21 cellular contexts compared by ENCODE assay signal in the genomic region with DNA sequence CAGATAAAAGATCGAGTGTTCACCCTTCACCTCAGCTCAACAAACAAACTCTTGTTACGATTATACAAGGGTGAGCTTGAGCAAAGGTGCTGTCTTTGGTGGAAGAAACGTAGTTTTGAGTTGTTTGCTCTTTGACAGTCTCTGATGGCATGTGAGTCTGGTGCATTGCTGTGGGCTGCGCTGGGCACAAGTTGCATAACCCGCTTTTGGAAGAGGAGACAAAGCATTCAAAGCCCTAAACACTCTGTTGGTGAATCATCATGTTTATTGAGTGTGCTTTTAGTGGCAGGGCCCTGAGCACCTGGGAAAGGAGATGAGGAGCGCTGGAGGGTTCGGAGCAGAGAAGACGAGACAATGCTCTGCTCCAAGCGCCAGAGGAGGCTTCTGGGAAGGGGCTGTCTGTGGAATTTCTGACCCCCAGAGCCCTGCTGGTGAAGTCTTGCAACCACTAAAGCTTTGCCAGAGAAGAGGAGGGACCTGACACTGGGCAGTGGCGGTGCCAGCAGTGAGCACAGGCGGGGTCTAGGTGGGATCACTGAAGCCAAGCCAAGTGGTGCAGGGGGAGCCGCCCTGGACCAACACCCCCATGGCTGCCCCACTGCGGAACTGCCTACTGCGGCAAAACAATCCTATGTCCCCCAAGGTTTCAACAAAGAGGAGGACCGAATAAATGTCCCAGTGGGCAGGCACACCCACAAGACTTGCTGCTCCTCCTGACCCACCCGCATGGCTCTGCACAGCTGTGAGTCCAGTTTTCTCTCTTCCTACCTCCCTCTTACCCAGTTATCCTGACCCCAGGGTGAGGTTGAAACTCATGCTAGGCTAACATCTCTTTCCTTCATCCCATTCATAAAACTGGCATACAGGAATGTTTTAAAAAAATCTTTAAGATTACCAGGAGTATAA.
DNase-seq lines count a peak whose midpoint lies in the region; ATAC-seq, FAIRE-seq and TF ChIP-seq lines count a peak whose summit lies in the region.
"Had no signal": no experiment of that assay in that cellular context is flagged by ENCODE, and none has a peak within 500 bp of the region (broad histone marks: within the 10 kb centered on the region; RNA-seq: fewer than 3 reads in every experiment).

No MANE protein-coding gene starts in this region.

- H3K27ac Mint-ChIP-seq in WTC11 (no peak overlapping the region; the same call in 1 of the 2 replicates), chondrocyte (ENCODE audit: unreplicated experiment) (no peak overlapping the region)
- H3K27ac Mint-ChIP-seq: activated naive CD8-positive, alpha-beta T cell treated with anti-CD3 and anti-CD28 coated beads for 36 hours; memory B cell; stimulated activated naive B cell treated with anti-CD40 and anti-IgM and Interleukin-4, amounts not matched to agents 10 μg/mL and 1 μg/mL and 100 μg/mL, for 72 hours had no signal

- H3K79me2 ChIP-seq in HepG2 (ENCODE audit: insufficient read depth, low read length) = no peaks in the 10 kb centered on the region
- no peaks in the 10 kb centered on the region for H3K79me2 ChIP-seq in hepatocyte

- WGBS in HepG2 (ENCODE audit: low lambda C conversion rate) = 42% methylated on average over 14 of the region's 16 CpGs
- 81% methylated on average over 8 of the region's 16 CpGs for WGBS in right lobe of liver (ENCODE audit: insufficient coverage, low coverage, low lambda C conversion rate, missing lambda C conversion rate)
- WGBS in hepatocyte (ENCODE audit: low lambda C conversion rate, missing lambda C conversion rate) = 81% methylated on average over 16 of the region's 16 CpGs
- WGBS in stomach, 5 donors = 88 to 92% (median 91%) methylated on average over 16 of the region's 16 CpGs

- POLR2A ChIA-PET in HepG2 (lab: Yijun Ruan, JAX) (interaction anchor here (0.7 to 1.9 kb wide), 2 partner anchors 32 to 191 kb away, joined by 3 to 6 read pairs; no protein-coding TSS in a partner anchor), WTC11 (lab: Charles Lee) (no interaction called here)

- H3K4me3 ChIP-seq in HepG2 (replicated peaks in 1 of 3; ENCODE audit: insufficient read depth in 1 of 3, low read depth in 2 of 3, low read length in 3 of 3) = peak overlapping the region in 1 of 3 experiments; percentile 25; a peak in 1 of 6 replicates
- H3K4me3 ChIP-seq in right lobe of liver = no peak overlapping the region
- H3K4me3 ChIP-seq in hepatocyte = no peak overlapping the region
- H3K4me3 ChIP-seq in stomach = no peak overlapping the region
- no peak overlapping the region for H3K4me3 ChIP-seq in kidney (ENCODE audit: low read length in 2 of 2)
- H3K4me3 ChIP-seq: BLaER1 treated with 17β-estradiol and CSF1 and Interleukin-3, amounts not matched to agents 10 nM and 100 nM; dorsolateral prefrontal cortex; esophagus squamous epithelium; tibial artery had no signal

- no peaks in the 10 kb centered on the region for H3K9me2 ChIP-seq in hepatocyte (replicated peaks; ENCODE audit: insufficient read depth)

- H3K27me3 ChIP-seq in HepG2 (ENCODE audit: control insufficient read depth in 1 of 2, insufficient read depth in 2 of 2, low read length in 2 of 2) (no peaks in the 10 kb centered on the region; a peak in 1 of 5 replicates), right lobe of liver (peaks cover 0 to 6% of the 10 kb centered on the region in 2 donors), hepatocyte (no peaks in the 10 kb centered on the region), stomach (peaks cover 0 to 17% (median 0%) of the 10 kb centered on the region in 3 donors)
- H3K27me3 ChIP-seq: BLaER1 treated with 17β-estradiol and CSF1 and Interleukin-3, amounts not matched to agents 10 nM and 100 nM had no signal

- peaks cover 21% of the 10 kb centered on the region for H3K9me3 Mint-ChIP-seq in WTC11
- peaks cover 5% of the 10 kb centered on the region for H3K9me3 Mint-ChIP-seq in chondrocyte (ENCODE audit: low read depth)
- H3K9me3 Mint-ChIP-seq: activated naive CD8-positive, alpha-beta T cell treated with anti-CD3 and anti-CD28 coated beads for 36 hours had no signal

- H3K4me2 ChIP-seq in HepG2 (ENCODE audit: low read depth, low read length) (peak overlapping the region; percentile 44), hepatocyte (no peak overlapping the region)
- H3K4me2 ChIP-seq: BLaER1 treated with 17β-estradiol and CSF1 and Interleukin-3, amounts not matched to agents 10 nM and 100 nM had no signal

- peak; percentile 90 for ATAC-seq in HepG2
- no peak for ATAC-seq in right lobe of liver
- no peak for ATAC-seq in WTC11
- ATAC-seq: stimulated activated naive B cell treated with anti-CD40 and anti-IgM and Interleukin-4, amounts not matched to agents 10 μg/mL and 1 μg/mL and 100 μg/mL, for 72 hours had no signal

- TF ChIP-seq CTCF in HepG2 (CRISPR knock-in tag; IDR thresholded peaks at IDR 0.05) (no peak), right lobe of liver (IDR thresholded peaks at IDR 0.05) (no peak), WTC11 (IDR thresholded peaks at IDR 0.05) (no peak), hepatocyte (IDR thresholded peaks at IDR 0.05; ENCODE audit: poor library complexity) (no peak), chondrocyte (IDR thresholded peaks at IDR 0.05) (no peak), stomach (IDR thresholded peaks at IDR 0.05) (no peak), kidney (IDR thresholded peaks at IDR 0.05; ENCODE audit: borderline replicate concordance, extremely low read depth, insufficient read depth) (no peak)

- no TSS peak for BruUV-seq in HepG2 (replicated peaks; lab: Mats Ljungman, UMichigan)

- DNase-seq in HepG2 (ENCODE audit: low spot score) (peak; percentile 81), right lobe of liver (no peak), WTC11 (ENCODE audit: low spot score) (no peak), hepatocyte (ENCODE audit: low spot score) (peak; percentile 12), chondrocyte (ENCODE audit: low spot score) (no peak), cerebellum (ENCODE audit: low spot score) (no peak), stomach (no peak), kidney (no peak)
- DNase-seq: activated naive CD8-positive, alpha-beta T cell treated with anti-CD3 and anti-CD28 coated beads for 36 hours; activated T-cell treated with anti-CD3 and anti-CD28 coated beads, Interleukin-2, amount 50 U/mL, for 48 hours; dorsolateral prefrontal cortex; esophagus squamous epithelium; head of caudate nucleus; NCI-H1436 treated with DMSO at 0.1 percent for 48 hours; NCI-H82; stimulated activated naive B cell treated with anti-CD40 and anti-IgM and Interleukin-4, amounts not matched to agents 10 μg/mL and 1 μg/mL and 100 μg/mL, for 72 hours; tibial artery; WERI-Rb-1 had no signal

- H3K36me3 Mint-ChIP-seq in WTC11 (peaks cover 19% of the 10 kb centered on the region), chondrocyte (ENCODE audit: low read depth) (peaks cover 2% of the 10 kb centered on the region)
- H3K36me3 Mint-ChIP-seq: activated naive CD8-positive, alpha-beta T cell treated with anti-CD3 and anti-CD28 coated beads for 36 hours had no signal

- H3K4me1 Mint-ChIP-seq in WTC11 = peaks cover 18% of the 10 kb centered on the region
- peaks cover 5% of the 10 kb centered on the region for H3K4me1 Mint-ChIP-seq in chondrocyte (ENCODE audit: low read depth)
- H3K4me1 Mint-ChIP-seq: activated naive CD8-positive, alpha-beta T cell treated with anti-CD3 and anti-CD28 coated beads for 36 hours; memory B cell; stimulated activated naive B cell treated with anti-CD40 and anti-IgM and Interleukin-4, amounts not matched to agents 10 μg/mL and 1 μg/mL and 100 μg/mL, for 72 hours had no signal

- CTCF ChIA-PET in HepG2 (lab: Yijun Ruan, JAX; ENCODE audit: low intra/inter-chr PET ratio, low total read pairs) (no interaction called here), WTC11 (lab: Charles Lee) (interaction anchor here (0.6 to 1.8 kb wide), 2 partner anchors 11 to 41 kb away, joined by 3 to 4 read pairs; no protein-coding TSS in a partner anchor)

- H3K9me3 ChIP-seq in HepG2 (ENCODE audit: low read length) (no peaks in the 10 kb centered on the region), right lobe of liver (no peaks in the 10 kb centered on the region), hepatocyte (ENCODE audit: low read depth) (peaks cover 8% of the 10 kb centered on the region), stomach (peaks cover 0 to 9% (median 0%) of the 10 kb centered on the region in 4 donors), kidney (ENCODE audit: control insufficient read depth in 1 of 2, low read length in 2 of 2) (no peaks in the 10 kb centered on the region)
- H3K9me3 ChIP-seq: esophagus squamous epithelium had no signal

- H2AFZ ChIP-seq in HepG2 (ENCODE audit: low read length) (no peak overlapping the region), hepatocyte (no peak overlapping the region)

- no peaks in the 10 kb centered on the region for H3K36me3 ChIP-seq in HepG2 (replicated peaks in 1 of 2; ENCODE audit: control insufficient read depth in 1 of 2, insufficient read depth in 2 of 2, low read length in 2 of 2)
- no peaks in the 10 kb centered on the region for H3K36me3 ChIP-seq in right lobe of liver
- H3K36me3 ChIP-seq in hepatocyte (replicated peaks; ENCODE audit: insufficient read depth, low read depth) = no peaks in the 10 kb centered on the region
- H3K36me3 ChIP-seq in stomach = no peaks in the 10 kb centered on the region
- no peaks in the 10 kb centered on the region for H3K36me3 ChIP-seq in kidney (ENCODE audit: control insufficient read depth in 1 of 2, insufficient read depth in 2 of 2, low read length in 2 of 2)
- H3K36me3 ChIP-seq: BLaER1 treated with 17β-estradiol and CSF1 and Interleukin-3, amounts not matched to agents 10 nM and 100 nM; esophagus squamous epithelium; tibial artery; WERI-Rb-1 had no signal

- H3K27ac ChIP-seq in HepG2 (ENCODE audit: extremely low read length, insufficient read depth, low read length) (no peak overlapping the region), right lobe of liver (no peak overlapping the region), hepatocyte (peak overlapping the region; percentile 75), stomach (no peak overlapping the region), kidney (ENCODE audit: low read depth in 2 of 2, low read length in 2 of 2) (no peak overlapping the region)
- H3K27ac ChIP-seq: BLaER1 treated with 17β-estradiol and CSF1 and Interleukin-3, amounts not matched to agents 10 nM and 100 nM; dorsolateral prefrontal cortex; esophagus squamous epithelium; tibial artery; WERI-Rb-1 had no signal

- H4K20me1 ChIP-seq in HepG2 (ENCODE audit: insufficient read depth, low read length) (no peaks in the 10 kb centered on the region), hepatocyte (ENCODE audit: insufficient read depth, poor library complexity, severe bottlenecking) (no peaks in the 10 kb centered on the region)
- H4K20me1 ChIP-seq: BLaER1 treated with 17β-estradiol and CSF1 and Interleukin-3, amounts not matched to agents 10 nM and 100 nM had no signal

- no peak for TF ChIP-seq RAD21 in HepG2 (CRISPR knock-in tag; IDR thresholded peaks at IDR 0.05)

- H3K27me3 Mint-ChIP-seq in WTC11 (ENCODE audit: low read depth) = no peaks in the 10 kb centered on the region; the same call in none of the 2 replicates
- H3K27me3 Mint-ChIP-seq in chondrocyte (ENCODE audit: low read depth) = peaks cover 6% of the 10 kb centered on the region

- TF ChIP-seq POLR2A in HepG2 (IDR thresholded peaks at IDR 0.05; ENCODE audit: insufficient read depth in 1 of 2, low read depth in 2 of 2, low read length in 2 of 2) (no peak), right lobe of liver (IDR thresholded peaks at IDR 0.05) (no peak), stomach (IDR thresholded peaks at IDR 0.05) (no peak)

- no peak overlapping the region for H3K4me3 Mint-ChIP-seq in WTC11
- no peak overlapping the region for H3K4me3 Mint-ChIP-seq in chondrocyte (ENCODE audit: unreplicated experiment)
- H3K4me3 Mint-ChIP-seq: activated naive CD8-positive, alpha-beta T cell treated with anti-CD3 and anti-CD28 coated beads for 36 hours; memory B cell; stimulated activated naive B cell treated with anti-CD40 and anti-IgM and Interleukin-4, amounts not matched to agents 10 μg/mL and 1 μg/mL and 100 μg/mL, for 72 hours had no signal

- H3K4me1 ChIP-seq in HepG2 (ENCODE audit: insufficient read depth, low read length) = peaks cover 42% of the 10 kb centered on the region
- peaks cover 0 to 4% (median 0%) of the 10 kb centered on the region in 4 donors for H3K4me1 ChIP-seq in right lobe of liver
- no peaks in the 10 kb centered on the region for H3K4me1 ChIP-seq in hepatocyte (ENCODE audit: insufficient read depth)
- H3K4me1 ChIP-seq in stomach = no peaks in the 10 kb centered on the region
- no peaks in the 10 kb centered on the region for H3K4me1 ChIP-seq in kidney (ENCODE audit: control insufficient read depth in 1 of 2, insufficient read depth in 1 of 2, low read depth in 1 of 2, low read length in 2 of 2)
- H3K4me1 ChIP-seq: tibial artery had no signal

- intact Hi-C loops in HepG2 (cut with micrococcal nuclease; ENCODE audit: unreplicated experiment) (no loop called here), right lobe of liver (cut with DNase I) (no loop called here), stomach (cut with DNase I; ENCODE audit: low total_unique reads) (no loop called here), kidney (cut with DNase I) (no loop called here)

- FAIRE-seq in HepG2 (lab: Jason Lieb, UNC) = peak; percentile 75
- FAIRE-seq in kidney (lab: Jason Lieb, UNC) = no peak
- FAIRE-seq: GM12892 had no signal

- in situ Hi-C loops in HepG2 (cut with HindIII; ENCODE audit: extremely low pct_ligation_motif_present, low pct_unique_long_range_greater_than_20kb) = no loop called here

- no peak; a peak in 1 of 4 replicates for TF ChIP-seq EP300 in HepG2 (IDR thresholded peaks at IDR 0.05; ENCODE audit: low read depth in 2 of 2, low read length in 2 of 2)
- TF ChIP-seq EP300 in HepG2 (CRISPR knock-in tag; IDR thresholded peaks at IDR 0.05; ENCODE audit: borderline replicate concordance) = no peak
- no peak for TF ChIP-seq EP300 in stomach (IDR thresholded peaks at IDR 0.05)

- H3K9ac ChIP-seq in HepG2 (ENCODE audit: insufficient read depth, low read depth, low read length) (no peak overlapping the region), kidney (ENCODE audit: low read length in 2 of 2) (no peak overlapping the region)
- H3K9ac ChIP-seq: BLaER1 treated with 17β-estradiol and CSF1 and Interleukin-3, amounts not matched to agents 10 nM and 100 nM had no signal

Comparison
In these comparisons a context has a peak if more than half of its experiments do, and no peak if none do; other contexts are left out.
1. DNase-seq: peak in HepG2 (single experiment) and hepatocyte (single experiment); none in right lobe of liver (0 of 3), WTC11 (single experiment), chondrocyte (single experiment), cerebellum (single experiment), stomach (single experiment) and kidney (single experiment).